In genomic region chr13:44249439-44249838, GRCh38 we compare ENCODE assay signal across 11 cellular contexts.
DNase-seq lines count a peak whose midpoint lies in the region; ATAC-seq and TF ChIP-seq lines count a peak whose summit lies in the region.
"Had no signal": no experiment of that assay in that cellular context is flagged by ENCODE, and none has a peak within 500 bp of the region (broad histone marks: within the 10 kb centered on the region; RNA-seq: fewer than 3 reads in every experiment).

No MANE protein-coding gene starts in this region.

- ATAC-seq in body of pancreas (peak; percentile 74), right cardiac atrium (peak; percentile 56 to 94), GM21390 (IDR thresholded peaks at IDR 0.05; ENCODE audit: unreplicated experiment) (no peak)
- ATAC-seq: effector memory CD8-positive, alpha-beta T cell; stimulated activated naive CD8-positive, alpha-beta T cell treated with anti-CD3 and anti-CD28 coated beads, Interleukin-15, Interleukin-2, amounts not matched to agents 100 U/mL and 50 U/mL, for 24 hours had no signal

- DNase-seq in H4 (ENCODE audit: low spot score) (peak; percentile 67), body of pancreas (peak; percentile 42 to 65 (median 56)), right cardiac atrium (peak; percentile 52 to 94 (median 85)), stomach (no peak), NCI-H1105 treated with DMSO at 0.1 percent for 48 hours (lab: John Stamatoyannopoulos, UW) (no peak), NCI-H2029 (lab: John Stamatoyannopoulos, UW) (no peak)
- no peak for DNase-seq in stimulated activated CD8-positive, alpha-beta memory T cell treated with anti-CD3 and anti-CD28 coated beads, Interleukin-4, amount 100 ng/mL, for 48 hours
- DNase-seq: effector memory CD8-positive, alpha-beta T cell; stimulated activated naive CD8-positive, alpha-beta T cell treated with anti-CD3 and anti-CD28 coated beads, Interleukin-15, Interleukin-2, amounts not matched to agents 100 U/mL and 50 U/mL, for 24 hours had no signal

- TF ChIP-seq CTCF in body of pancreas (IDR thresholded peaks at IDR 0.05) (no peak), stomach (IDR thresholded peaks at IDR 0.05) (no peak)

- TF ChIP-seq POLR2A in body of pancreas (IDR thresholded peaks at IDR 0.05) (no peak), stomach (IDR thresholded peaks at IDR 0.05) (no peak)

- H3K27ac ChIP-seq in body of pancreas, result peak overlapping the region; percentile 33 to 72 (median 56)
- H3K27ac ChIP-seq in right cardiac atrium (ENCODE audit: low read length), result peak overlapping the region; percentile 79
- H3K27ac ChIP-seq in stomach, result peak overlapping the region in 4 of 5 donors; percentile 51 to 81 (median 66)
- H3K27ac ChIP-seq: parathyroid adenoma had no signal

- H3K9me3 ChIP-seq in body of pancreas, result no peaks in the 10 kb centered on the region
- H3K9me3 ChIP-seq in right cardiac atrium (ENCODE audit: control insufficient read depth, low read length), result no peaks in the 10 kb centered on the region
- H3K9me3 ChIP-seq in stomach, result no peaks in the 10 kb centered on the region

- H3K4me3 ChIP-seq in body of pancreas, result no peak overlapping the region
- no peak overlapping the region for H3K4me3 ChIP-seq in right cardiac atrium (ENCODE audit: low read length)
- no peak overlapping the region for H3K4me3 ChIP-seq in stomach

- H3K4me1 ChIP-seq in body of pancreas (peaks cover 21% of the 10 kb centered on the region), right cardiac atrium (ENCODE audit: control insufficient read depth, insufficient read depth, low read length) (peaks cover 6% of the 10 kb centered on the region), stomach (peaks cover 6 to 22% (median 15%) of the 10 kb centered on the region in 4 donors)
- H3K4me1 ChIP-seq: parathyroid adenoma had no signal

- TF ChIP-seq EP300 in stomach (IDR thresholded peaks at IDR 0.05), result no peak

- H3K36me3 ChIP-seq in body of pancreas (replicated peaks in 1 of 2; ENCODE audit: insufficient read depth in 1 of 2, low read depth in 2 of 2), result no peaks in the 10 kb centered on the region
- H3K36me3 ChIP-seq in stomach, result no peaks in the 10 kb centered on the region

- H3K27me3 ChIP-seq in body of pancreas (no peaks in the 10 kb centered on the region), right cardiac atrium (ENCODE audit: control insufficient read depth, insufficient read depth) (no peaks in the 10 kb centered on the region), stomach (no peaks in the 10 kb centered on the region)

- intact Hi-C loops in body of pancreas (cut with DNase I) (no loop called here), right cardiac atrium (cut with DNase I) (no loop called here), stomach (cut with DNase I; ENCODE audit: low total_unique reads) (no loop called here)

Comparison
In these comparisons a context has a peak if more than half of its experiments do, and no peak if none do; other contexts are left out.
1. DNase-seq: peak in H4 (single experiment), body of pancreas (4 of 4) and right cardiac atrium (3 of 3); none in stomach (single experiment), stimulated activated CD8-positive, alpha-beta memory T cell treated with anti-CD3 and anti-CD28 coated beads, Interleukin-4, amount 100 ng/mL, for 48 hours (single experiment), NCI-H1105 treated with DMSO at 0.1 percent for 48 hours (single experiment) and NCI-H2029 (single experiment).
2. Peak in every context shown above with its lines, with median percentiles within 50 percentile points of each other: H3K27ac ChIP-seq.